13 cellular contexts compared by ENCODE assay signal in the genomic region with DNA sequence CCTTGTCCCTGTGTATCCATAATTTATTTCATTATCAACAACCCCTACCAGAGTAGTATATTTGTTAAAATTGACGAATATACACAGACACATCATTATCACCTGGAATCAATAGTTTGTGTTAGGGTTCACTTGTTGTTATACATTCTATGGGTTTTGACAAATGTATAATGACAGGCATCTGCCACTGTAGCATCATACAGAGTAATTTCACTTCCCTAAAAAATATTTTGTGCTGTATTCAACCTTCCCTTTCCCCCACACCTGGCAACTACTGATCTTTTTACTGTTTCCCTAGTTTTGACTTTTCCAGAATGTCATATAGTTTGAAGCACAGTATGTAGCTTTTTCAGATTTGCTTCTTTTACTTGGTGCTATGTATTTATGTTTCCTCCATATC.
DNase-seq lines count a peak whose midpoint lies in the region; ATAC-seq lines count a peak whose summit lies in the region.
"Had no signal": no experiment of that assay in that cellular context is flagged by ENCODE, and none has a peak within 500 bp of the region (broad histone marks: within the 10 kb centered on the region; RNA-seq: fewer than 3 reads in every experiment).

No MANE protein-coding gene starts in this region.

- ATAC-seq in GM18519 (IDR thresholded peaks at IDR 0.05; ENCODE audit: low FRiP score, unreplicated experiment): peak; percentile 74
- peak; percentile 61 for ATAC-seq in GM21515 (IDR thresholded peaks at IDR 0.05; ENCODE audit: unreplicated experiment)
- ATAC-seq in HG02981 (IDR thresholded peaks at IDR 0.05; ENCODE audit: unreplicated experiment): peak; percentile 56
- ATAC-seq: activated CD8-positive, alpha-beta T cell treated with anti-CD3 and anti-CD28 coated beads, Interleukin-2, amount 10 ng/mL, durations not matched to agents 7 days and 5 days had no signal

- DNase-seq in NAMALWA (ENCODE audit: low spot score) (peak; percentile 70), SK-N-DZ (ENCODE audit: low spot score) (no peak), nucleus accumbens (lab: John Stamatoyannopoulos, UW) (no peak), NCI-H1105 (lab: John Stamatoyannopoulos, UW) (no peak), pons (ENCODE audit: low spot score) (no peak)
- DNase-seq: activated CD8-positive, alpha-beta T cell treated with anti-CD3 and anti-CD28 coated beads, Interleukin-2, amount 10 ng/mL, durations not matched to agents 7 days and 5 days; aorta; colonic mucosa; NCI-H2171 treated with DMSO at 0.1 percent for 48 hours; SK-N-SH had no signal
